21 cellular contexts compared by ENCODE assay signal in genomic region chr14:77691259-77691658, GRCh38. TPM values are rescaled to one million over a fixed set of nuclear protein-coding genes. Genes with fewer than 3 reads are reported as not detected.
A peak's percentile ranks its signal among the peaks of the same experiment; 100 is the strongest.
DNase-seq lines count a peak whose midpoint lies in the region; ATAC-seq and TF ChIP-seq lines count a peak whose summit lies in the region.
"Had no signal": no experiment of that assay in that cellular context is flagged by ENCODE, and none has a peak within 500 bp of the region (broad histone marks: within the 10 kb centered on the region; RNA-seq: fewer than 3 reads in every experiment).

No MANE protein-coding gene starts in this region.

- H3K9me3 ChIP-seq in BE2C = no peaks in the 10 kb centered on the region
- H3K9me3 ChIP-seq: neutrophil, SJCRH30 had no signal

- DNase-seq in BE2C (peak; percentile 16), M059J (ENCODE audit: low read depth) (peak; percentile 36), fibroblast of pulmonary artery (ENCODE audit: low read depth) (peak; percentile 9), medulla oblongata (ENCODE audit: extremely low spot score) (peak; percentile 33), germinal center (ENCODE audit: low spot score) (no peak)
- no peak for DNase-seq in activated CD8-positive, alpha-beta memory T cell treated with anti-CD3 and anti-CD28 coated beads, Interleukin-2, amount 50 U/mL, for 4 hours
- DNase-seq: ACHN; activated CD4-positive, CD25-positive, alpha-beta regulatory T cell treated with anti-CD3 and anti-CD28 coated beads, Interleukin-2, amount 50 U/mL, for 72 hours; activated CD8-positive, alpha-beta T cell treated with anti-CD3 and anti-CD28 coated beads for 36 hours; activated effector memory CD4-positive, alpha-beta T cell treated with Interleukin-2 at 50 U/mL for 16 hours; cerebellar nuclear complex; kidney glomerular epithelial cell; mesendoderm; naive B cell; NCI-H524 treated with DMSO at 0.1 percent for 48 hours; SJCRH30; stimulated activated naive CD8-positive, alpha-beta T cell treated with anti-CD3 and anti-CD28 coated beads, Interleukin-15, Interleukin-2, amounts not matched to agents 100 U/mL and 50 U/mL, for 24 hours; T-helper 1 cell had no signal

- ATAC-seq in HG03097 (IDR thresholded peaks at IDR 0.05; ENCODE audit: low FRiP score, unreplicated experiment) = no peak
- ATAC-seq: activated CD8-positive, alpha-beta T cell treated with anti-CD3 and anti-CD28 coated beads for 36 hours; stimulated activated naive CD8-positive, alpha-beta T cell treated with anti-CD3 and anti-CD28 coated beads, Interleukin-15, Interleukin-2, amounts not matched to agents 100 U/mL and 50 U/mL, for 24 hours had no signal

- H3K36me3 ChIP-seq in BE2C = peaks cover 21% of the 10 kb centered on the region

- TF ChIP-seq CTCF in BE2C (IDR thresholded peaks at IDR 0.05; ENCODE audit: low read depth, low read length) = no peak
- no peak for TF ChIP-seq CTCF in fibroblast of pulmonary artery (IDR thresholded peaks at IDR 0.05; ENCODE audit: low read length, missing control alignments)

- no peaks in the 10 kb centered on the region for H3K27me3 ChIP-seq in BE2C
- H3K27me3 ChIP-seq: neutrophil, SJCRH30 had no signal

- H3K4me1 ChIP-seq in BE2C = peaks cover 3% of the 10 kb centered on the region; the same call in 1 of the 2 replicates
- H3K4me1 ChIP-seq: SJCRH30 had no signal

- H3K4me3 ChIP-seq in BE2C (ENCODE audit: low read depth, low read length) (no peak overlapping the region), fibroblast of pulmonary artery (replicated peaks; ENCODE audit: low read depth, low read length) (no peak overlapping the region)
- H3K4me3 ChIP-seq: SJCRH30, skin epidermis had no signal

RNA-seq across cellular contexts. Expression of gene ALKBH1, which starts 16.6 kb away (rescaled TPM):
- polyA plus RNA-seq in BE2C (2012; ENCODE audit: insufficient read depth, insufficient read length, low read depth) = 14.6 TPM
- 20.4 and 27.7 TPM in 2 replicates for total RNA-seq in M059J (2014; rRNA removed; shearing (Covaris generic))

RNA-seq across cellular contexts. Expression of gene SLIRP, which starts 16.6 kb away (rescaled TPM):
- polyA plus RNA-seq in BE2C (2012; ENCODE audit: insufficient read depth, insufficient read length, low read depth) = 363 TPM
- 332 and 421 TPM in 2 replicates for total RNA-seq in M059J (2014; rRNA removed; shearing (Covaris generic))

Comparison
In these comparisons a context has a peak if more than half of its experiments do, and no peak if none do; other contexts are left out.
1. DNase-seq: peak in BE2C (single experiment), M059J (single experiment), fibroblast of pulmonary artery (single experiment) and medulla oblongata (single experiment); none in activated CD8-positive, alpha-beta memory T cell treated with anti-CD3 and anti-CD28 coated beads, Interleukin-2, amount 50 U/mL, for 4 hours (single experiment) and germinal center (single experiment).